ENCODE assay signal across 8 cellular contexts in genomic region chr11:62680825-62681240, GRCh38. TPM values are rescaled to one million over a fixed set of nuclear protein-coding genes. Genes with fewer than 3 reads are reported as not detected.
A peak's percentile ranks its signal among the peaks of the same experiment; 100 is the strongest.
DNase-seq lines count a peak whose midpoint lies in the region; ATAC-seq, FAIRE-seq and TF ChIP-seq lines count a peak whose summit lies in the region.

No MANE protein-coding gene starts in this region.

- no peaks in the 10 kb centered on the region for H3K9me3 Mint-ChIP-seq in activated CD8-positive, alpha-beta memory T cell treated with anti-CD3 and anti-CD28 coated beads, Interleukin-2, amount 10 ng/mL, durations not matched to agents 7 days and 5 days (ENCODE audit: low read depth)
- H3K9me3 Mint-ChIP-seq in activated CD4-positive, alpha-beta T cell treated with anti-CD3 and anti-CD28 coated beads, Interleukin-2, amount 10 ng/mL, durations not matched to agents 7 days and 5 days = no peaks in the 10 kb centered on the region

- H3K4me3 Mint-ChIP-seq in activated CD8-positive, alpha-beta memory T cell treated with anti-CD3 and anti-CD28 coated beads, Interleukin-2, amount 10 ng/mL, durations not matched to agents 7 days and 5 days = peak overlapping the region; percentile 39
- peak overlapping the region; percentile 17 for H3K4me3 Mint-ChIP-seq in activated CD4-positive, alpha-beta T cell treated with anti-CD3 and anti-CD28 coated beads, Interleukin-2, amount 10 ng/mL, durations not matched to agents 7 days and 5 days

- ATAC-seq in activated CD8-positive, alpha-beta memory T cell treated with anti-CD3 and anti-CD28 coated beads, Interleukin-2, amount 10 ng/mL, durations not matched to agents 7 days and 5 days = peak; percentile 73
- ATAC-seq in HG02885 (IDR thresholded peaks at IDR 0.05; ENCODE audit: poor library complexity, unreplicated experiment) = peak; percentile 72
- peak; percentile 46 to 85 (median 80) for ATAC-seq in pancreas
- no peak for ATAC-seq in HG03159 (IDR thresholded peaks at IDR 0.05; ENCODE audit: unreplicated experiment)

- H3K36me3 ChIP-seq in fibroblast of lung (ENCODE audit: control insufficient read depth, insufficient read depth, low read length) (peaks cover 7% of the 10 kb centered on the region), pancreas (peaks cover 0 to 4% (median 0%) of the 10 kb centered on the region in 3 donors)

- H3K4me1 ChIP-seq in fibroblast of lung (ENCODE audit: control insufficient read depth, extremely low read depth, insufficient read depth, low read length) (peaks cover 5% of the 10 kb centered on the region), pancreas (peaks cover 0 to 13% (median 12%) of the 10 kb centered on the region in 3 donors)

- H3K27me3 ChIP-seq in fibroblast of lung (ENCODE audit: control insufficient read depth, insufficient read depth, low read length) (no peaks in the 10 kb centered on the region), pancreas (no peaks in the 10 kb centered on the region)

- CTCF ChIA-PET in activated CD8-positive, alpha-beta memory T cell treated with anti-CD3 and anti-CD28 coated beads, Interleukin-2, amount 10 ng/mL, durations not matched to agents 7 days and 5 days (lab: Charles Lee) = interaction anchor here (0.6 to 3.7 kb wide), 26 partner anchors 9 to 266 kb away, joined by 3 to 42 read pairs (median 4); partner anchors contain the start of genes C11orf98, CSKMT, GANAB and LBHD1
- CTCF ChIA-PET in activated CD4-positive, alpha-beta T cell treated with anti-CD3 and anti-CD28 coated beads, Interleukin-2, amount 10 ng/mL, durations not matched to agents 7 days and 5 days (lab: Charles Lee) = interaction anchor here (0.6 to 2.4 kb wide), 20 partner anchors 9 to 256 kb away, joined by 3 to 12 read pairs (median 4); partner anchors contain the start of genes BSCL2, C11orf98, EML3 and GNG3

- H3K4me2 ChIP-seq in fibroblast of lung (ENCODE audit: extremely low read depth, insufficient read depth, low read length) = no peak overlapping the region

- H3K36me3 Mint-ChIP-seq in activated CD8-positive, alpha-beta memory T cell treated with anti-CD3 and anti-CD28 coated beads, Interleukin-2, amount 10 ng/mL, durations not matched to agents 7 days and 5 days = peaks cover 14% of the 10 kb centered on the region
- peaks cover 18% of the 10 kb centered on the region for H3K36me3 Mint-ChIP-seq in activated CD4-positive, alpha-beta T cell treated with anti-CD3 and anti-CD28 coated beads, Interleukin-2, amount 10 ng/mL, durations not matched to agents 7 days and 5 days (ENCODE audit: low read depth)

- H2AFZ ChIP-seq in fibroblast of lung (ENCODE audit: low read length) = peak overlapping the region; percentile 38

- TF ChIP-seq CTCF in fibroblast of lung (conservative IDR thresholded peaks at IDR 0.05 in 1 of 2, IDR thresholded peaks at IDR 0.05 in 1 of 2; ENCODE audit: low read depth in 1 of 2, low read length in 2 of 2) = peak; percentile 63 to 75
- peak in 3 of 4 donors; percentile 9 to 35 (median 17) for TF ChIP-seq CTCF in pancreas (IDR thresholded peaks at IDR 0.05)

- H3K9me3 ChIP-seq in fibroblast of lung (ENCODE audit: control insufficient read depth, insufficient read depth, low read depth, low read length) (no peaks in the 10 kb centered on the region), pancreas (no peaks in the 10 kb centered on the region)

- peak; percentile 62 for DNase-seq in activated CD8-positive, alpha-beta memory T cell treated with anti-CD3 and anti-CD28 coated beads, Interleukin-2, amount 10 ng/mL, durations not matched to agents 7 days and 5 days
- no peak for DNase-seq in activated CD8-positive, alpha-beta memory T cell treated with anti-CD3 and anti-CD28 coated beads, Interleukin-2, amount 50 U/mL, for 4 hours
- DNase-seq in NCI-H446 (lab: John Stamatoyannopoulos, UW) (peak; percentile 43 to 77), fibroblast of lung (ENCODE audit: low read depth in 2 of 2) (peak; percentile 77 to 89), pancreas (peak in 2 of 6 donors; percentile 49 to 50)
- peak; percentile 66 for DNase-seq in activated CD4-positive, alpha-beta T cell treated with anti-CD3 and anti-CD28 coated beads, Interleukin-2, amount 10 ng/mL, durations not matched to agents 7 days and 5 days

- no peaks in the 10 kb centered on the region for H4K20me1 ChIP-seq in fibroblast of lung (ENCODE audit: control insufficient read depth, extremely low read depth, insufficient read depth, low read length)

- peaks cover 31% of the 10 kb centered on the region for H3K4me1 Mint-ChIP-seq in activated CD8-positive, alpha-beta memory T cell treated with anti-CD3 and anti-CD28 coated beads, Interleukin-2, amount 10 ng/mL, durations not matched to agents 7 days and 5 days
- H3K4me1 Mint-ChIP-seq in activated CD4-positive, alpha-beta T cell treated with anti-CD3 and anti-CD28 coated beads, Interleukin-2, amount 10 ng/mL, durations not matched to agents 7 days and 5 days = peaks cover 36% of the 10 kb centered on the region

- WGBS in pancreas, 2 donors = 26 to 33% methylated on average over 4 of the region's 4 CpGs

- intact Hi-C loops in pancreas (cut with DNase I) = no loop called here

- FAIRE-seq in pancreas (lab: Jason Lieb, UNC) = no peak

- H3K79me2 ChIP-seq in fibroblast of lung (ENCODE audit: control insufficient read depth, insufficient read depth, low read length) = peaks cover 13% of the 10 kb centered on the region

- H3K27me3 Mint-ChIP-seq in activated CD8-positive, alpha-beta memory T cell treated with anti-CD3 and anti-CD28 coated beads, Interleukin-2, amount 10 ng/mL, durations not matched to agents 7 days and 5 days = no peaks in the 10 kb centered on the region
- no peaks in the 10 kb centered on the region for H3K27me3 Mint-ChIP-seq in activated CD4-positive, alpha-beta T cell treated with anti-CD3 and anti-CD28 coated beads, Interleukin-2, amount 10 ng/mL, durations not matched to agents 7 days and 5 days

- POLR2A ChIA-PET in activated CD4-positive, alpha-beta T cell treated with anti-CD3 and anti-CD28 coated beads, Interleukin-2, amount 10 ng/mL, durations not matched to agents 7 days and 5 days (lab: Charles Lee) = interaction anchor here (1.0 to 1.3 kb wide), 2 partner anchors 15 to 16 kb away, joined by 3 to 6 read pairs; partner anchors contain the start of gene CSKMT

- peak overlapping the region; percentile 73 for H3K27ac Mint-ChIP-seq in activated CD8-positive, alpha-beta memory T cell treated with anti-CD3 and anti-CD28 coated beads, Interleukin-2, amount 10 ng/mL, durations not matched to agents 7 days and 5 days
- H3K27ac Mint-ChIP-seq in activated CD4-positive, alpha-beta T cell treated with anti-CD3 and anti-CD28 coated beads, Interleukin-2, amount 10 ng/mL, durations not matched to agents 7 days and 5 days = peak overlapping the region; percentile 72

- H3K27ac ChIP-seq in fibroblast of lung (ENCODE audit: insufficient read depth, low read length) (peak overlapping the region; percentile 48), pancreas (no peak overlapping the region)

- H3K4me3 ChIP-seq in fibroblast of lung (replicated peaks in 1 of 4; ENCODE audit: control extremely low read depth in 1 of 4, insufficient read depth in 1 of 4, low read depth in 3 of 4, low read length in 4 of 4) = no peak overlapping the region
- no peak overlapping the region for H3K4me3 ChIP-seq in pancreas

- H3K9ac ChIP-seq in fibroblast of lung (ENCODE audit: insufficient read depth, low read length) = no peak overlapping the region

RNA-seq across cellular contexts. Expression of gene UBXN1, which starts 2.0 kb away (rescaled TPM):
- total RNA-seq in activated CD8-positive, alpha-beta memory T cell treated with anti-CD3 and anti-CD28 coated beads, Interleukin-2, amount 10 ng/mL, durations not matched to agents 7 days and 5 days = 100 to 1,000 TPM; 115 to 152 TPM
- total RNA-seq in activated CD4-positive, alpha-beta T cell treated with anti-CD3 and anti-CD28 coated beads, Interleukin-2, amount 10 ng/mL, durations not matched to agents 7 days and 5 days = 100 to 1,000 TPM; 126 to 146 TPM
- total RNA-seq in fibroblast of lung (143 and 229 TPM in 2 replicates), pancreas (10 to 100 TPM; 37.7 to 67.7 (median 51.9) TPM)
- polyA plus RNA-seq in fibroblast of lung (76.4 and 88.6 TPM in 2 replicates), pancreas (100 to 1,000 TPM in 1 of 2 donors, 10 to 100 TPM in 1; 86.0 to 104 TPM)
- polyA plus RNA-seq in fibroblast of lung (2012) = 94.8 and 108 TPM in 2 replicates
- 22.4 and 24.9 TPM in 2 replicates for polyA minus RNA-seq in fibroblast of lung (ENCODE audit: low replicate concordance)

RNA-seq across cellular contexts. Expression of gene LRRN4CL, which starts 8.5 kb away (rescaled TPM):
- under 1 TPM; 0.14 to 0.15 TPM for total RNA-seq in activated CD8-positive, alpha-beta memory T cell treated with anti-CD3 and anti-CD28 coated beads, Interleukin-2, amount 10 ng/mL, durations not matched to agents 7 days and 5 days
- total RNA-seq in activated CD4-positive, alpha-beta T cell treated with anti-CD3 and anti-CD28 coated beads, Interleukin-2, amount 10 ng/mL, durations not matched to agents 7 days and 5 days = under 1 TPM; 0.17 to 0.40 TPM
- total RNA-seq in fibroblast of lung (13.4 and 31.5 TPM in 2 replicates), pancreas (1 to 10 TPM in 2 of 6 donors, under 1 TPM in 4; 0.16 to 1.6 (median 0.53) TPM)
- polyA plus RNA-seq in fibroblast of lung (7.9 and 12.7 TPM in 2 replicates), pancreas (under 1 TPM; 0.23 to 0.76 TPM)
- 17.4 and 26.8 TPM in 2 replicates for polyA plus RNA-seq in fibroblast of lung (2012)
- polyA minus RNA-seq in fibroblast of lung (ENCODE audit: low replicate concordance) = 16.4 and 16.8 TPM in 2 replicates

RNA-seq across cellular contexts. Expression of gene LBHD1, which starts 8.8 kb away (rescaled TPM):
- 10 to 100 TPM; 17.7 to 27.5 TPM for total RNA-seq in activated CD8-positive, alpha-beta memory T cell treated with anti-CD3 and anti-CD28 coated beads, Interleukin-2, amount 10 ng/mL, durations not matched to agents 7 days and 5 days
- 10 to 100 TPM; 19.5 to 21.3 TPM for total RNA-seq in activated CD4-positive, alpha-beta T cell treated with anti-CD3 and anti-CD28 coated beads, Interleukin-2, amount 10 ng/mL, durations not matched to agents 7 days and 5 days
- 3.6 and 4.5 TPM in 2 replicates for total RNA-seq in fibroblast of lung
- polyA plus RNA-seq in fibroblast of lung = 3.1 and 3.4 TPM in 2 replicates
- polyA plus RNA-seq in fibroblast of lung (2012) = 2.0 and 2.7 TPM in 2 replicates
- 3.9 and 14.8 TPM in 2 replicates for polyA minus RNA-seq in fibroblast of lung (ENCODE audit: low replicate concordance)
- 1 to 10 TPM; 1.4 to 4.0 (median 2.8) TPM for total RNA-seq in pancreas
- polyA plus RNA-seq in pancreas = 10 to 100 TPM in 1 of 2 donors, 1 to 10 TPM in 1; 7.1 to 21.7 TPM

RNA-seq across cellular contexts. Expression of gene UQCC3, which starts 9.4 kb away (rescaled TPM):
- total RNA-seq in activated CD8-positive, alpha-beta memory T cell treated with anti-CD3 and anti-CD28 coated beads, Interleukin-2, amount 10 ng/mL, durations not matched to agents 7 days and 5 days = 1 to 10 TPM; 7.2 to 9.0 TPM
- total RNA-seq in activated CD4-positive, alpha-beta T cell treated with anti-CD3 and anti-CD28 coated beads, Interleukin-2, amount 10 ng/mL, durations not matched to agents 7 days and 5 days = 1 to 10 TPM; 6.7 to 7.4 TPM
- total RNA-seq in fibroblast of lung = 12.1 and 14.0 TPM in 2 replicates
- 4.7 and 7.3 TPM in 2 replicates for polyA plus RNA-seq in fibroblast of lung
- 10.3 and 15.9 TPM in 2 replicates for polyA plus RNA-seq in fibroblast of lung (2012)
- polyA minus RNA-seq in fibroblast of lung (ENCODE audit: low replicate concordance) = 0.63 and 2.7 TPM in 2 replicates
- total RNA-seq in pancreas = 1 to 10 TPM; 3.2 to 4.9 (median 3.6) TPM
- polyA plus RNA-seq in pancreas = 10 to 100 TPM; 14.1 to 17.3 TPM

RNA-seq across cellular contexts. Expression of gene CSKMT, which starts 15.7 kb away (rescaled TPM):
- 10 to 100 TPM; 23.7 to 31.0 TPM for total RNA-seq in activated CD8-positive, alpha-beta memory T cell treated with anti-CD3 and anti-CD28 coated beads, Interleukin-2, amount 10 ng/mL, durations not matched to agents 7 days and 5 days
- total RNA-seq in activated CD4-positive, alpha-beta T cell treated with anti-CD3 and anti-CD28 coated beads, Interleukin-2, amount 10 ng/mL, durations not matched to agents 7 days and 5 days = 10 to 100 TPM; 11.0 to 18.2 TPM
- total RNA-seq in fibroblast of lung (8.4 and 9.8 TPM in 2 replicates), pancreas (10 to 100 TPM in 1 of 6 donors, 1 to 10 TPM in 5; 4.0 to 11.0 (median 7.3) TPM)
- polyA plus RNA-seq in fibroblast of lung (2.6 and 2.9 TPM in 2 replicates), pancreas (10 to 100 TPM; 19.6 to 25.4 TPM)
- 4.9 and 5.0 TPM in 2 replicates for polyA plus RNA-seq in fibroblast of lung (2012)
- 16.5 and 17.0 TPM in 2 replicates for polyA minus RNA-seq in fibroblast of lung (ENCODE audit: low replicate concordance)
